Comparison of ENCODE assay signal across 13 cellular contexts in the genomic region with DNA sequence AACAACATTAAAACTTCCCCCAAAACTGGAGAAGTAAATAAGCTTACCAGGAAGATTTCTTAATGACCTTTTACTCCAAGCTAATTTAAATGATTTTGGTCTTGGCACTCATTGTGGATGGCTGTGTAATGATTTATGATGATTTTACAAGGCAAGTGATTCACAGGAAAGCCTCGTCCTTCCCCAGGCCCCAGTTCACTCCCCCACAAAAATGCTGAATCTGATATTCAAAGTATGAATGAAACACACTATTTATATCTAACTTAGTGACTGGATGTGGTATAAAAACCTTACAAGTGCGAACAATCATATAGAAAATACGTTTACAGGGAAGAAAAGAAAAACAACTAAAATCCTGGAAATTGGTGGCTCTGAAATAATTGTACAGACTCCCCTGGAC. TPM values are rescaled to one million over a fixed set of nuclear protein-coding genes. Genes with fewer than 3 reads are reported as not detected.
DNase-seq lines count a peak whose midpoint lies in the region; ATAC-seq and TF ChIP-seq lines count a peak whose summit lies in the region.
"Had no signal": no experiment of that assay in that cellular context is flagged by ENCODE, and none has a peak within 500 bp of the region (broad histone marks: within the 10 kb centered on the region; RNA-seq: fewer than 3 reads in every experiment).

No MANE protein-coding gene starts in this region.

- no peak for DNase-seq in activated T-cell treated with anti-CD3 and anti-CD28 coated beads, Interleukin-2, amount 50 U/mL, for 24 hours
- DNase-seq in activated T-cell treated with anti-CD3 and anti-CD28 coated beads, Interleukin-2, amount 50 U/mL, for 48 hours = no peak
- DNase-seq in mammary epithelial cell (peak; percentile 71), kidney glomerular epithelial cell (lab: John Stamatoyannopoulos, UW) (peak; percentile 92), ureter (ENCODE audit: low spot score) (peak; percentile 23), T-helper 2 cell (no peak), LoVo (ENCODE audit: low spot score) (no peak)
- no peak for DNase-seq in activated naive CD4-positive, alpha-beta T cell treated with anti-CD3 and anti-CD28 coated beads, Interleukin-2, amount 50 U/mL, for 72 hours (ENCODE audit: low spot score in 2 of 2)
- DNase-seq: NCI-H146; SIG-M5; stimulated activated CD4-positive, alpha-beta T cell treated with anti-CD3 and anti-CD28 coated beads, Interleukin-15, amount 100 ng/mL, for 24 hours had no signal

- H3K36me3 ChIP-seq in mammary epithelial cell (ENCODE audit: insufficient read depth, low read length) = no peaks in the 10 kb centered on the region

- ATAC-seq in activated naive CD4-positive, alpha-beta T cell treated with anti-CD3 and anti-CD28 coated beads, Interleukin-2, amount 50 U/mL, for 72 hours = no peak
- ATAC-seq: GM12878 had no signal

- H3K36me3 Mint-ChIP-seq in activated T-cell treated with anti-CD3 and anti-CD28 coated beads, Interleukin-2, amount 50 U/mL, for 24 hours (ENCODE audit: low read depth) = peaks cover 9% of the 10 kb centered on the region
- H3K36me3 Mint-ChIP-seq in activated naive CD4-positive, alpha-beta T cell treated with anti-CD3 and anti-CD28 coated beads, Interleukin-2, amount 50 U/mL, for 72 hours = peaks cover 0 to 6% of the 10 kb centered on the region in 2 donors

- H4K20me1 ChIP-seq in mammary epithelial cell (ENCODE audit: insufficient read depth, low read length) = peaks cover 4% of the 10 kb centered on the region

- no TSS peak for BruUV-seq in mammary epithelial cell (replicated peaks; lab: Mats Ljungman, UMichigan)

- dilution Hi-C loops in mammary epithelial cell (cut with HindIII; ENCODE audit: low sequenced_read_pairs) = loop anchor here (5.0 kb wide), 1 partner anchor 87 kb away; no protein-coding TSS in a partner anchor

- in situ Hi-C loops in mammary epithelial cell (cut with MboI; ENCODE audit: low sequenced_read_pairs in 2 of 2) = no loop called here

- H3K4me3 ChIP-seq in mammary epithelial cell (replicated peaks in 1 of 3; ENCODE audit: insufficient read depth in 1 of 3, low read depth in 2 of 3, low read length in 3 of 3) = no peak overlapping the region
- H3K4me3 ChIP-seq: GM12878 had no signal

- intact Hi-C loops in mammary epithelial cell (cut with micrococcal nuclease) = no loop called here

- peaks cover 29% of the 10 kb centered on the region for H3K4me1 ChIP-seq in mammary epithelial cell (ENCODE audit: insufficient read depth, low read length)

- H3K4me2 ChIP-seq in mammary epithelial cell (ENCODE audit: insufficient read depth, low read depth, low read length) = peak overlapping the region; percentile 38

- peaks cover 2% of the 10 kb centered on the region for H3K27me3 Mint-ChIP-seq in activated T-cell treated with anti-CD3 and anti-CD28 coated beads, Interleukin-2, amount 50 U/mL, for 24 hours

- WGBS in mammary epithelial cell (ENCODE audit: low coverage, missing lambda C conversion rate) = 9% methylated on average over 3 of the region's 3 CpGs

- H3K4me1 Mint-ChIP-seq in activated T-cell treated with anti-CD3 and anti-CD28 coated beads, Interleukin-2, amount 50 U/mL, for 24 hours (ENCODE audit: low read depth) = peaks cover 31% of the 10 kb centered on the region

- H3K27ac ChIP-seq in mammary epithelial cell (ENCODE audit: insufficient read depth, low read depth, low read length) = peak overlapping the region; percentile 1
- H3K27ac ChIP-seq: 22Rv1 had no signal

- TF ChIP-seq CTCF in mammary epithelial cell (conservative IDR thresholded peaks at IDR 0.05 in 1 of 2, IDR thresholded peaks at IDR 0.05 in 1 of 2; ENCODE audit: extremely low read depth in 1 of 2, insufficient read depth in 1 of 2, low read depth in 1 of 2, low read length in 2 of 2) = no peak

- H3K27ac Mint-ChIP-seq in activated T-cell treated with anti-CD3 and anti-CD28 coated beads, Interleukin-2, amount 50 U/mL, for 24 hours = peak overlapping the region; percentile 2
- H3K27ac Mint-ChIP-seq in activated naive CD4-positive, alpha-beta T cell treated with anti-CD3 and anti-CD28 coated beads, Interleukin-2, amount 50 U/mL, for 72 hours = no peak overlapping the region

- peaks cover 75% of the 10 kb centered on the region for H3K79me2 ChIP-seq in mammary epithelial cell (ENCODE audit: insufficient read depth, low read length)

- H2AFZ ChIP-seq in mammary epithelial cell (ENCODE audit: low read depth, low read length) = no peak overlapping the region

- no peak overlapping the region for H3K9ac ChIP-seq in mammary epithelial cell (ENCODE audit: insufficient read depth, low read length)

- no peaks in the 10 kb centered on the region for H3K9me3 ChIP-seq in mammary epithelial cell (replicated peaks; ENCODE audit: insufficient read depth, low read length)

- CTCF ChIA-PET in mammary epithelial cell (lab: Charles Lee; ENCODE audit: low non-redundant PET) = interaction anchor here (0.7 kb wide), 1 partner anchor 46 kb away, joined by 8 read pairs; no protein-coding TSS in a partner anchor

- no peaks in the 10 kb centered on the region for H3K27me3 ChIP-seq in mammary epithelial cell (ENCODE audit: insufficient read depth, low read length)

- H3K4me3 Mint-ChIP-seq in activated T-cell treated with anti-CD3 and anti-CD28 coated beads, Interleukin-2, amount 50 U/mL, for 24 hours = no peak overlapping the region

- no peaks in the 10 kb centered on the region for H3K9me3 Mint-ChIP-seq in activated T-cell treated with anti-CD3 and anti-CD28 coated beads, Interleukin-2, amount 50 U/mL, for 24 hours
- H3K9me3 Mint-ChIP-seq in activated naive CD4-positive, alpha-beta T cell treated with anti-CD3 and anti-CD28 coated beads, Interleukin-2, amount 50 U/mL, for 72 hours = no peaks in the 10 kb centered on the region

RNA-seq across cellular contexts. Expression of a gene that starts 49.8 kb away (rescaled TPM):
- total RNA-seq in mammary epithelial cell = 10 to 100 TPM; 27.2 to 36.0 TPM
- 7.5 TPM for polyA plus RNA-seq in mammary epithelial cell
- polyA minus RNA-seq in mammary epithelial cell = 10.3 TPM
- 75.6 TPM for total RNA-seq in ureter
- 10 to 100 TPM in 1 of 2 donors, 1 to 10 TPM in 1; 7.9 to 13.8 TPM for total RNA-seq in activated naive CD4-positive, alpha-beta T cell treated with anti-CD3 and anti-CD28 coated beads, Interleukin-2, amount 50 U/mL, for 72 hours

Comparison
In these comparisons a context has a peak if more than half of its experiments do, and no peak if none do; other contexts are left out.
1. DNase-seq: peak in mammary epithelial cell (single experiment), kidney glomerular epithelial cell (single experiment) and ureter (single experiment); none in activated T-cell treated with anti-CD3 and anti-CD28 coated beads, Interleukin-2, amount 50 U/mL, for 24 hours (single experiment), activated T-cell treated with anti-CD3 and anti-CD28 coated beads, Interleukin-2, amount 50 U/mL, for 48 hours (0 of 2), activated naive CD4-positive, alpha-beta T cell treated with anti-CD3 and anti-CD28 coated beads, Interleukin-2, amount 50 U/mL, for 72 hours (0 of 2), T-helper 2 cell (0 of 5) and LoVo (single experiment).